ENCODE assay signal across 20 cellular contexts in genomic region chr9:127873223-127873691, GRCh38. TPM values are rescaled to one million over a fixed set of nuclear protein-coding genes. Genes with fewer than 3 reads are reported as not detected.
A peak's percentile ranks its signal among the peaks of the same experiment; 100 is the strongest.
DNase-seq lines count a peak whose midpoint lies in the region; ATAC-seq, FAIRE-seq and TF ChIP-seq lines count a peak whose summit lies in the region.
"Had no signal": no experiment of that assay in that cellular context is flagged by ENCODE, and none has a peak within 500 bp of the region (broad histone marks: within the 10 kb centered on the region; RNA-seq: fewer than 3 reads in every experiment).

No MANE protein-coding gene starts in this region.

- H3K27ac ChIP-seq in WERI-Rb-1 (peak overlapping the region; percentile 16), cingulate gyrus (ENCODE audit: low read depth, low read length) (peak overlapping the region; percentile 41), spleen (peak overlapping the region in 5 of 8 donors; percentile 14 to 83 (median 82))
- H3K27ac ChIP-seq: epithelial cell of prostate, KMS-11 had no signal

- H3K36me3 ChIP-seq in WERI-Rb-1 (peaks cover 54% of the 10 kb centered on the region), spleen (peaks cover 0 to 33% (median 6%) of the 10 kb centered on the region in 6 donors)

- TF ChIP-seq POLR2A in spleen (IDR thresholded peaks at IDR 0.05) (no peak), GM12891 (IDR thresholded peaks at IDR 0.05; ENCODE audit: low read depth, low read length) (no peak)

- intact Hi-C loops in spleen (cut with DNase I; ENCODE audit: low total_unique reads): no loop called here

- H3K27me3 ChIP-seq in WERI-Rb-1 (ENCODE audit: insufficient read depth, low read depth, severe bottlenecking): no peaks in the 10 kb centered on the region
- peaks cover 0 to 16% (median 4%) of the 10 kb centered on the region in 7 donors for H3K27me3 ChIP-seq in spleen (replicated peaks in 1 of 7)

- TF ChIP-seq CTCF in WERI-Rb-1 (IDR thresholded peaks at IDR 0.05; ENCODE audit: low read depth, low read length) (no peak), spleen (IDR thresholded peaks at IDR 0.05 in 8 of 11, conservative IDR thresholded peaks at IDR 0.05 in 3 of 11) (no peak), GM13976 (IDR thresholded peaks at IDR 0.05; ENCODE audit: borderline replicate concordance, control extremely low read depth, extremely low read depth, insufficient read depth, missing control alignments) (no peak)

- DNase-seq in WERI-Rb-1 (no peak), medulla oblongata (ENCODE audit: extremely low spot score) (peak; percentile 81), spleen (no peak), GM12891 (ENCODE audit: insufficient read length, low spot score) (no peak), GM13976 (ENCODE audit: low spot score) (no peak)
- DNase-seq: activated B cell treated with CpG ODN at 0.5 μM for 24 hours; activated CD8-positive, alpha-beta memory T cell treated with anti-CD3 and anti-CD28 coated beads, Interleukin-2, amount 50 U/mL, for 4 hours; activated naive CD4-positive, alpha-beta T cell treated with anti-CD3 and anti-CD28 coated beads, Interleukin-2, amount 10 ng/mL, durations not matched to agents 7 days and 5 days; CD4-positive, alpha-beta T cell; cerebellar nuclear complex; NCI-H1694; NCI-H524 treated with DMSO at 0.1 percent for 48 hours; T-cell had no signal

- peaks cover 25 to 99% (median 63%) of the 10 kb centered on the region in 6 donors for H3K4me1 ChIP-seq in spleen

- in situ Hi-C loops in GM13976 (cut with MboI; ENCODE audit: low sequenced_read_pairs, unreplicated experiment): no loop called here

- ATAC-seq in GM21528 (IDR thresholded peaks at IDR 0.05; ENCODE audit: low FRiP score, unreplicated experiment): no peak
- ATAC-seq: HCT116, Panc1, T-cell had no signal

- no peak for FAIRE-seq in GM12891 (lab: Jason Lieb, UNC)

- 76 to 85% (median 81%) methylated on average over 12 to 19 of the region's 19 CpGs for WGBS in spleen, 5 donors

- H3K9me3 ChIP-seq in WERI-Rb-1 (ENCODE audit: severe bottlenecking): no peaks in the 10 kb centered on the region
- H3K9me3 ChIP-seq in spleen: no peaks in the 10 kb centered on the region
- H3K9me3 ChIP-seq: thoracic aorta had no signal

- no peak overlapping the region for H3K4me3 ChIP-seq in WERI-Rb-1 (ENCODE audit: low read depth, low read length)
- no peak overlapping the region for H3K4me3 ChIP-seq in spleen

TF ChIP-seq in GM12891, 5 proteins besides CTCF, POLR2A, EP300 and RAD21:
- TF ChIP-seq PAX5 (IDR thresholded peaks at IDR 0.05; ENCODE audit: insufficient read depth, low read length, severe bottlenecking) (no peak), POLR2AphosphoS5 (IDR thresholded peaks at IDR 0.05; ENCODE audit: low read depth, low read length) (no peak), POU2F2 (IDR thresholded peaks at IDR 0.05; ENCODE audit: low read depth, low read length) (no peak), TAF1 (IDR thresholded peaks at IDR 0.05; ENCODE audit: low read depth, low read length) (no peak), SPI1 (IDR thresholded peaks at IDR 0.05; ENCODE audit: low read depth, low read length) (no peak)

RNA-seq across cellular contexts. Expression of gene AK1, which starts 4.2 kb away (rescaled TPM):
- 10 to 100 TPM; 41.3 to 89.7 (median 59.7) TPM for total RNA-seq in spleen
- polyA plus RNA-seq in spleen: 10 to 100 TPM; 47.0 to 97.9 (median 82.7) TPM
- 7.0 TPM for polyA plus RNA-seq in GM12891 (2012; ENCODE audit: low read depth, missing spikeins)

RNA-seq across cellular contexts. Expression of gene ENG, which starts 18.8 kb away (rescaled TPM):
- total RNA-seq in spleen: 100 to 1,000 TPM; 150 to 334 (median 247) TPM
- 10 to 100 TPM; 29.2 to 63.1 (median 47.8) TPM for polyA plus RNA-seq in spleen
- polyA plus RNA-seq in GM12891 (2012; ENCODE audit: low read depth, missing spikeins): 3.3 TPM

RNA-seq across cellular contexts. Expression of gene ST6GALNAC6, which starts 26.1 kb away (rescaled TPM):
- 100 to 1,000 TPM in 1 of 7 donors, 10 to 100 TPM in 6; 62.5 to 118 (median 75.9) TPM for total RNA-seq in spleen
- polyA plus RNA-seq in spleen: 10 to 100 TPM; 29.0 to 68.0 (median 31.7) TPM
- 23.2 TPM for polyA plus RNA-seq in GM12891 (2012; ENCODE audit: low read depth, missing spikeins)

RNA-seq across cellular contexts. Expression of gene ST6GALNAC4, which starts 43.6 kb away (rescaled TPM):
- total RNA-seq in spleen: 10 to 100 TPM; 48.6 to 92.8 (median 65.8) TPM
- polyA plus RNA-seq in spleen: 10 to 100 TPM; 16.0 to 36.7 (median 19.5) TPM
- 27.0 TPM for polyA plus RNA-seq in GM12891 (2012; ENCODE audit: low read depth, missing spikeins)

RNA-seq across cellular contexts. Expression of gene PIP5KL1, which starts 57.3 kb away (rescaled TPM):
- 1 to 10 TPM in 2 of 7 donors, under 1 TPM in 3, not detected in 2; 0.46 to 3.6 (median 0.94) TPM for total RNA-seq in spleen
- polyA plus RNA-seq in spleen: under 1 TPM; 0.13 to 0.51 (median 0.42) TPM
- polyA plus RNA-seq in GM12891 (2012; ENCODE audit: low read depth, missing spikeins): 0.42 TPM

Comparison
In these comparisons a context has a peak if more than half of its experiments do, and no peak if none do; other contexts are left out.
1. H3K27ac ChIP-seq: peak in every context shown above with its lines; median percentile 82 in spleen; 41 in cingulate gyrus; 16 in WERI-Rb-1.